Comparison of ENCODE assay signal across 23 cellular contexts in genomic region chr5:32001284-32001683, GRCh38.
"Had no signal": no experiment of that assay in that cellular context is flagged by ENCODE, and none has a peak within 500 bp of the region (broad histone marks: within the 10 kb centered on the region; RNA-seq: fewer than 3 reads in every experiment).

No MANE protein-coding gene starts in this region.

- H3K27ac Mint-ChIP-seq: dendritic cell treated with granulocyte-macrophage colony-stimulating factor and Interleukin-4, amounts not matched to agents 40 ng/mL and 50 ng/mL, for 4 days; naive B cell; progenitor cell of endocrine pancreas; stimulated activated memory B cell treated with anti-CD40 and anti-IgM and Interleukin-4, amounts not matched to agents 10 μg/mL and 1 μg/mL and 100 μg/mL, for 72 hours had no signal

- H3K4me1 Mint-ChIP-seq: nephron; stimulated activated memory B cell treated with anti-CD40 and anti-IgM and Interleukin-4, amounts not matched to agents 10 μg/mL and 1 μg/mL and 100 μg/mL, for 72 hours had no signal

- H3K9me3 ChIP-seq: esophagus squamous epithelium, gastroesophageal sphincter, pancreas, stomach, uterus had no signal

- H3K36me3 ChIP-seq: pancreas, uterus had no signal

- H3K4me3 Mint-ChIP-seq: dendritic cell treated with granulocyte-macrophage colony-stimulating factor and Interleukin-4, amounts not matched to agents 40 ng/mL and 50 ng/mL, for 4 days; effector memory CD8-positive, alpha-beta T cell; naive B cell; nephron; stimulated activated memory B cell treated with anti-CD40 and anti-IgM and Interleukin-4, amounts not matched to agents 10 μg/mL and 1 μg/mL and 100 μg/mL, for 72 hours had no signal

- FAIRE-seq: colon, keratinocyte, pancreas had no signal

- ATAC-seq: effector memory CD8-positive, alpha-beta T cell; gastroesophageal sphincter; pancreas; stimulated activated memory B cell treated with anti-CD40 and anti-IgM and Interleukin-4, amounts not matched to agents 10 μg/mL and 1 μg/mL and 100 μg/mL, for 72 hours had no signal

- H3K36me3 Mint-ChIP-seq: naive B cell; stimulated activated memory B cell treated with anti-CD40 and anti-IgM and Interleukin-4, amounts not matched to agents 10 μg/mL and 1 μg/mL and 100 μg/mL, for 72 hours had no signal

- DNase-seq: effector memory CD8-positive, alpha-beta T cell; esophagus squamous epithelium; foreskin fibroblast; glutamatergic neuron; left ventricle myocardium superior; mesenchymal stem cell; naive B cell; pancreas; right cardiac atrium; stimulated activated CD4-positive, alpha-beta T cell treated with anti-CD3 and anti-CD28 coated beads, Interleukin-15, amount 100 ng/mL, for 24 hours; stimulated activated CD4-positive, alpha-beta T cell treated with anti-CD3 and anti-CD28 coated beads, Interleukin-1b, Interleukin-23, amount 100 ng/mL, for 48 hours; stimulated activated CD4-positive, alpha-beta T cell treated with anti-CD3 and anti-CD28 coated beads, Interleukin-4, amount 100 ng/mL, for 24 hours; stomach; trophoblast cell; uterus had no signal

- H3K27me3 Mint-ChIP-seq: dendritic cell treated with granulocyte-macrophage colony-stimulating factor and Interleukin-4, amounts not matched to agents 40 ng/mL and 50 ng/mL, for 4 days; effector memory CD8-positive, alpha-beta T cell; progenitor cell of endocrine pancreas; stimulated activated memory B cell treated with anti-CD40 and anti-IgM and Interleukin-4, amounts not matched to agents 10 μg/mL and 1 μg/mL and 100 μg/mL, for 72 hours had no signal

- H3K4me1 ChIP-seq: gastroesophageal sphincter, pancreas, stomach, uterus had no signal

- H3K9me3 Mint-ChIP-seq: dendritic cell treated with granulocyte-macrophage colony-stimulating factor and Interleukin-4, amounts not matched to agents 40 ng/mL and 50 ng/mL, for 4 days; effector memory CD8-positive, alpha-beta T cell; nephron had no signal

- H3K4me3 ChIP-seq: esophagus squamous epithelium, gastroesophageal sphincter, lung, pancreas, stomach, uterus had no signal

- H3K27me3 ChIP-seq: esophagus squamous epithelium, gastroesophageal sphincter, pancreas, stomach, uterus had no signal

- H3K27ac ChIP-seq: esophagus squamous epithelium, gastroesophageal sphincter, pancreas, stomach, uterus had no signal
